ENCODE assay signal across 21 cellular contexts in the genomic region with DNA sequence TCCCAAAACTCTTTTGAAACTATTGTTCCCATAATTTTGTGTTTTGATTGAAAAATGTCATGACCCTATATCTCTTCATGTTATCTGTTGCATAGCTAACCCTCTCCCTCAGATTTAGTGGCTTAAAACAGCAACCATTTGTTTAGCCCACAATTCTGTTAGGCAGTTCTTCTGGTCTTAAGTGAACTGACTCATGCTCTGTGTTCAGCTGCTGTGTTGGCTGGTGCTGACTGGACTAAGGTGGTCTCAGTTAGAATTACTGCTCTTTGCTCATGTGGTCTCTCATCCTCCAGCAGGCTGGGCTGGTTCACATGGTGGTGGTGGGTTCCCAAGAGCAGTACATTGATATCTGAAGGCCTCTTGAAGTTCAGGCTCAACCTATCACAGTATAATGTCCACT.
"Had no signal": no experiment of that assay in that cellular context is flagged by ENCODE, and none has a peak within 500 bp of the region (broad histone marks: within the 10 kb centered on the region; RNA-seq: fewer than 3 reads in every experiment).

No MANE protein-coding gene starts in this region.

- H3K4me1 ChIP-seq: esophagus squamous epithelium, gastrocnemius medialis, heart right ventricle, left lung, lower lobe of right lung had no signal

- DNase-seq: cortex of kidney; effector CD8-positive, alpha-beta T cell; effector memory CD8-positive, alpha-beta T cell; endodermal cell; erythroblast; esophagus squamous epithelium; foreskin fibroblast; foreskin melanocyte; gastrocnemius medialis; glutamatergic neuron; head of caudate nucleus; heart right ventricle; hippocampal formation; left cardiac atrium; left lung; left ventricle myocardium superior; lower lobe of right lung; mesenchymal stem cell; mucosa of descending colon had no signal

- H3K36me3 ChIP-seq: esophagus squamous epithelium, gastrocnemius medialis, heart right ventricle, left lung, lower lobe of right lung had no signal

- H3K27me3 ChIP-seq: gastrocnemius medialis, heart right ventricle, left lung had no signal

- H3K9me3 ChIP-seq: esophagus squamous epithelium, gastrocnemius medialis, heart right ventricle, left lung, lower lobe of right lung, mucosa of descending colon had no signal

- H3K27ac ChIP-seq: epithelial cell of prostate, esophagus squamous epithelium, gastrocnemius medialis, heart right ventricle, left lung, lower lobe of right lung had no signal

- H3K4me3 ChIP-seq: esophagus squamous epithelium, gastrocnemius medialis, heart right ventricle, left lung, lower lobe of right lung, mucosa of descending colon had no signal

- ATAC-seq: effector memory CD8-positive, alpha-beta T cell; esophagus mucosa; gastrocnemius medialis; heart right ventricle; left cardiac atrium; left lung; left ventricle myocardium superior; lower lobe of right lung; mucosa of descending colon had no signal
